In genomic region chr1:1332774-1333480, GRCh38 we compare ENCODE assay signal across 1 cellular context.
TF ChIP-seq lines count a peak whose summit lies in the region.

No MANE protein-coding gene starts in this region.

TF ChIP-seq in HepG2, 621 proteins besides CTCF, POLR2A, EP300 and RAD21:
- TF ChIP-seq FUBP1 (CRISPR knock-in tag; IDR thresholded peaks at IDR 0.05; ENCODE audit: borderline replicate concordance) (no peak), KDM5A (IDR thresholded peaks at IDR 0.05; ENCODE audit: borderline replicate concordance, low read length) (no peak), ZNF557 (CRISPR knock-in tag; IDR thresholded peaks at IDR 0.05) (no peak), EED (CRISPR knock-in tag; IDR thresholded peaks at IDR 0.05) (no peak), BATF2 (CRISPR knock-in tag; IDR thresholded peaks at IDR 0.05) (0 out of 2 replicates have a peak, but pooled peaks have one; percentile 30), TEAD2 (CRISPR knock-in tag; IDR thresholded peaks at IDR 0.05) (no peak), KDM3A (CRISPR knock-in tag; IDR thresholded peaks at IDR 0.05; ENCODE audit: low read depth) (no peak), KAT7 (CRISPR knock-in tag; IDR thresholded peaks at IDR 0.05; ENCODE audit: borderline replicate concordance) (no peak), ZNF644 (CRISPR knock-in tag; IDR thresholded peaks at IDR 0.05; ENCODE audit: low read depth) (no peak), ATF3 (CRISPR knock-in tag; IDR thresholded peaks at IDR 0.05) (no peak), CENPT (CRISPR knock-in tag; IDR thresholded peaks at IDR 0.05; ENCODE audit: low read depth) (no peak), ZNF343 (CRISPR knock-in tag; IDR thresholded peaks at IDR 0.05) (0 out of 2 replicates have a peak, but pooled peaks have one; percentile 9), ZNF850 (CRISPR knock-in tag; conservative IDR thresholded peaks at IDR 0.05) (no peak)
